1 cellular context compared by ENCODE assay signal in the genomic region with DNA sequence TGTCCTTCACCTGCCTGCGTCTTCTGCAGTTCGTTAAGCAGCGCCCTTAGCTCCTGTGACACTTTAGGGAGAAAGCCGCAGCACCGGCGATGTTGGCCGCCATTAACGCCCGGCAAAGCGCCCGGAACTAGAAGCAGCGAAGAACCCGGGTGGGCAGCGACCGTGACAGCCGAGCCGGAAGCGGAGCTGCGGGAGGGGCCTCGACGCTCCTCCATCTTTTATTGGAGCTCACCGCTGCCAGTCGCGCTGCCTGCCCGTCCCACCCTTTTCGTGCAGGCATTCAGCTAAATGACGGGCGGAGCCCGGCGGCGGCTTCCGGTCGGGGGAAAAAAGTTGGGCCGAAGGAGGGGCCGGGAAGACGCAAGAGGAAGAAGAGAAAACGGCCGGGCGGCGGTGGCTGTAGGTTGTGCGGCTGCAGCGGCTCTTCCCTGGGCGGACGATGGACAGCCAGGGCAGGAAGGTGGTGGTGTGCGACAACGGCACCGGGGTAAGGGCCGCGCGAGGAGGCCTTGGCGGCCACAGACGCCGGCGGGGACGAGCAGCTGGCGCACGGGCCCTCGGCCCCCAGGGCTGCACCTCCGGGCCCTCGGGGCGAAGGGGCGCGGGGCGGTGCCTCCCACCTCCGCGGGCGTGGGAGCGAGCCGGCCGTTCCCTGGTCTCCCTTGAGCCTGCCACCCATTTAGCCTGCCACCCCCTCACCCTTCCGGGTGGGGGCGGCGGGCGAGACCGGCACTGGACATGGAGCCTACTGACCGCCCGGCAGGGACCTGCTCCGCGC.
TF ChIP-seq lines count a peak whose summit lies in the region.

ACTR2 (plus strand) TSS at position 361 of the 778 bp plus-strand sequence; CDS start at position 440, 79 bp downstream.

TF ChIP-seq in HepG2, 621 proteins besides CTCF, POLR2A, EP300 and RAD21 (continued from another document and continues in another):
- TF ChIP-seq ZFAT (CRISPR knock-in tag; conservative IDR thresholded peaks at IDR 0.05) (0 out of 2 replicates have a peak, but pooled peaks have one; percentile 45), LCORL (IDR thresholded peaks at IDR 0.05) (no peak), LCORL (CRISPR knock-in tag; IDR thresholded peaks at IDR 0.05) (peak; percentile 58; the same call in 1 of the 2 replicates), SETDB1 (CRISPR knock-in tag; IDR thresholded peaks at IDR 0.05; ENCODE audit: borderline replicate concordance) (no peak), U2AF2 (IDR thresholded peaks at IDR 0.05; ENCODE audit: low read depth, low read length) (0 out of 2 replicates have a peak, but pooled peaks have one; percentile 10), ZNF720 (CRISPR knock-in tag; IDR thresholded peaks at IDR 0.05) (no peak), POLR2AphosphoS5 (IDR thresholded peaks at IDR 0.05; ENCODE audit: low read depth, low read length) (peak; percentile 96), NFIC (IDR thresholded peaks at IDR 0.05; ENCODE audit: low read length) (no peak), JUN (CRISPR knock-in tag; IDR thresholded peaks at IDR 0.05) (0 out of 2 replicates have a peak, but pooled peaks have one; percentile 14), ARHGAP35 (CRISPR knock-in tag; IDR thresholded peaks at IDR 0.05; ENCODE audit: borderline replicate concordance) (peak; percentile 51), ZNF276 (CRISPR knock-in tag; IDR thresholded peaks at IDR 0.05; ENCODE audit: low read depth) (no peak; the same call in 1 of the 2 replicates), ZNF616 (CRISPR knock-in tag; IDR thresholded peaks at IDR 0.05; ENCODE audit: low read depth) (0 out of 2 replicates have a peak, but pooled peaks have one; percentile 71), ZNF557 (CRISPR knock-in tag; IDR thresholded peaks at IDR 0.05) (0 out of 2 replicates have a peak, but pooled peaks have one; percentile 24), PHF5A (CRISPR knock-in tag; IDR thresholded peaks at IDR 0.05; ENCODE audit: low read depth, unreplicated experiment) (peak; percentile 42), IKZF1 (IDR thresholded peaks at IDR 0.05) (no peak), CEBPB (IDR thresholded peaks at IDR 0.05; ENCODE audit: borderline replicate concordance, low read depth, low read length) (no peak), HNRNPL (IDR thresholded peaks at IDR 0.05; ENCODE audit: low read depth, low read length) (peak; percentile 62), ZNF251 (CRISPR knock-in tag; IDR thresholded peaks at IDR 0.05) (no peak), TAF15 (IDR thresholded peaks at IDR 0.05; ENCODE audit: low read depth, low read length, poor library complexity, severe bottlenecking) (peak; percentile 57), SMAD1 (CRISPR knock-in tag; IDR thresholded peaks at IDR 0.05; ENCODE audit: borderline replicate concordance, low read depth) (no peak), SRF (IDR thresholded peaks at IDR 0.05; ENCODE audit: low read depth, low read length) (0 out of 2 replicates have a peak, but pooled peaks have one; percentile 1), ZNF605 (CRISPR knock-in tag; IDR thresholded peaks at IDR 0.05) (peak; percentile 53), FOXJ3 (CRISPR knock-in tag; IDR thresholded peaks at IDR 0.05; ENCODE audit: borderline replicate concordance) (peak; percentile 69; the same call in 1 of the 2 replicates), SP1 (IDR thresholded peaks at IDR 0.05) (no peak), SP1 (CRISPR knock-in tag; IDR thresholded peaks at IDR 0.05) (no peak; the same call in 1 of the 2 replicates), TRIM22 (IDR thresholded peaks at IDR 0.05) (no peak), SIN3B (IDR thresholded peaks at IDR 0.05; ENCODE audit: low read length) (no peak; the same call in 1 of the 2 replicates), TRIM24 (CRISPR knock-in tag; IDR thresholded peaks at IDR 0.05) (no peak), ZIK1 (CRISPR knock-in tag; IDR thresholded peaks at IDR 0.05; ENCODE audit: borderline replicate concordance, low read depth) (peak; percentile 78; the same call in 1 of the 2 replicates), MAX (IDR thresholded peaks at IDR 0.05) (peak; percentile 55; the same call in 1 of the 2 replicates), NFYC (CRISPR knock-in tag; IDR thresholded peaks at IDR 0.05) (peak; percentile 96), ZBTB3 (CRISPR knock-in tag; IDR thresholded peaks at IDR 0.05; ENCODE audit: borderline replicate concordance, low read depth) (peak; percentile 83; the same call in 1 of the 2 replicates), TBP (CRISPR knock-in tag; IDR thresholded peaks at IDR 0.05) (no peak), RBFOX2 (IDR thresholded peaks at IDR 0.05; ENCODE audit: low read depth, low read length) (peak; percentile 98), ZNF18 (CRISPR knock-in tag; IDR thresholded peaks at IDR 0.05; ENCODE audit: insufficient replicate concordance) (peak; percentile 95)
- TF ChIP-seq, protein P1, sequence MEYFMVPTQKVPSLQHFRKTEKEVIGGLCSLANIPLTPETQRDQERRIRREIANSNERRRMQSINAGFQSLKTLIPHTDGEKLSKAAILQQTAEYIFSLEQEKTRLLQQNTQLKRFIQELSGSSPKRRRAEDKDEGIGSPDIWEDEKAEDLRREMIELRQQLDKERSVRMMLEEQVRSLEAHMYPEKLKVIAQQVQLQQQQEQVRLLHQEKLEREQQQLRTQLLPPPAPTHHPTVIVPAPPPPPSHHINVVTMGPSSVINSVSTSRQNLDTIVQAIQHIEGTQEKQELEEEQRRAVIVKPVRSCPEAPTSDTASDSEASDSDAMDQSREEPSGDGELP (IDR thresholded peaks at IDR 0.05; ENCODE audit: borderline replicate concordance, low read depth): 0 out of 2 replicates have a peak, but pooled peaks have one; percentile 25
- TF ChIP-seq, protein P2, sequence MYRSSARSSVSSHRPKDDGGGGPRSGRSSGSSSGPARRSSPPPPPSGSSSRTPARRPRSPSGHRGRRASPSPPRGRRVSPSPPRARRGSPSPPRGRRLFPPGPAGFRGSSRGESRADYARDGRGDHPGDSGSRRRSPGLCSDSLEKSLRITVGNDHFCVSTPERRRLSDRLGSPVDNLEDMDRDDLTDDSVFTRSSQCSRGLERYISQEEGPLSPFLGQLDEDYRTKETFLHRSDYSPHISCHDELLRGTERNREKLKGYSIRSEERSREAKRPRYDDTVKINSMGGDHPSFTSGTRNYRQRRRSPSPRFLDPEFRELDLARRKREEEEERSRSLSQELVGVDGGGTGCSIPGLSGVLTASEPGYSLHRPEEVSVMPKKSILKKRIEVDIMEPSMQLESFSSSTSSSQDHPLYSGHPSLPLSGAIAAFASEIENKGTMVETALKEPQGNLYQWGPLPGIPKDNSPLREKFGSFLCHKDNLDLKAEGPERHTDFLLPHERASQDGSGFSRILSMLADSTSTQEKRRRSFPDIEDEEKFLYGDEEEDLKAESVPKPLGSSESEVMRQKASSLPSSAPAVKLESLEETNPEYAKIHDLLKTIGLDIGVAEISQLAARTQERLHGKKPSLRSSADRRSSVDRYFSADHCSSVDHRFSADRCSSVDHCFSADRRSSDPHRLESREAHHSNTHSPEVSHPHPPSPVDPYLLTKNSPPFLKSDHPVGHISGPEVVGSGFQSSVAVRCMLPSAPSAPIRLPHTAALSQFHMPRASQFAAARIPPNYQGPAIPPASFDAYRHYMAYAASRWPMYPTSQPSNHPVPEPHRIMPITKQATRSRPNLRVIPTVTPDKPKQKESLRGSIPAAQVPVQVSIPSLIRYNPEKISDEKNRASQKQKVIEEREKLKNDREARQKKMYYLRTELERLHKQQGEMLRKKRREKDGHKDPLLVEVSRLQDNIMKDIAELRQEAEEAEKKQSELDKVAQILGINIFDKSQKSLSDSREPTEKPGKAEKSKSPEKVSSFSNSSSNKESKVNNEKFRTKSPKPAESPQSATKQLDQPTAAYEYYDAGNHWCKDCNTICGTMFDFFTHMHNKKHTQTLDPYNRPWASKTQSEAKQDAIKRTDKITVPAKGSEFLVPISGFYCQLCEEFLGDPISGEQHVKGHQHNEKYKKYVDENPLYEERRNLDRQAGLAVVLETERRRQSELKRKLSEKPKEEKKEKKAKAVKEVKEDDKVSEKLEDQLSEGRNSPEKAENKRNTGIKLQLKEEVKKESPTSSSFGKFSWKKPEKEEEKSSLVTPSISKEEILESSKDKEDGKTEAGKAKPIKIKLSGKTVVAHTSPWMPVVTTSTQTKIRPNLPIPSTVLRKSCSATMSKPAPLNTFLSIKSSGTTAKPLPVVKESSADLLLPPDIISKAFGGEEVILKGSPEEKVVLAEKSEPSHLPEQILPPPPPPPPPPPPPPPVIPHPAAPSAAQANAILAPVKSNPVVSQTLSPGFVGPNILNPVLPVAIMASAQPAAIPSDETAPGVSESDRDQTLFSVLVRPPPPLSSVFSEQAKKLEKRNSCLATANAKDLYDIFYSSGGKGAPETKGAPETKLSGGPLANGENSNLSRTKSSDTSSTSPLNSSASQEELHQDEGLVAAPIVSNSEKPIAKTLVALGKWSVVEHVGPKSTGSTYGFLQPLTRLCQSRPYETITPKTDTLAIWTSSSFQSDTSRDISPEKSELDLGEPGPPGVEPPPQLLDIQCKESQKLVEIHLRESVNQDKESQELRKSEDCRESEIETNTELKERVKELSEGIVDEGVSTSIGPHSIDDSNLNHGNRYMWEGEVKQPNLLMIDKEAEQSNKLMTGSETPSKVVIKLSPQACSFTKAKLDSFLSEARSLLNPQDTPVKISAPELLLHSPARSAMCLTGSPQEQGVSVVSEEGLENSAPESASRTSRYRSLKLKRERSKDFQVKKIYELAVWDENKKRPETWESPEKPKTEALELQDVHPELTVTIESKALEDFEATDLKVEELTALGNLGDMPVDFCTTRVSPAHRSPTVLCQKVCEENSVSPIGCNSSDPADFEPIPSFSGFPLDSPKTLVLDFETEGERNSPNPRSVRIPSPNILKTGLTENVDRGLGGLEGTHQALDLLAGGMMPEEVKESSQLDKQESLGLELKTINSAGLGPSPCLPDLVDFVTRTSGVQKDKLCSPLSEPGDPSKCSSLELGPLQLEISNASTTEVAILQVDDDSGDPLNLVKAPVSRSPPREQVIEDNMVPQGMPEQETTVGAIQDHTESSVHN (CRISPR knock-in tag; IDR thresholded peaks at IDR 0.05): no peak
- TF ChIP-seq, protein P3, sequence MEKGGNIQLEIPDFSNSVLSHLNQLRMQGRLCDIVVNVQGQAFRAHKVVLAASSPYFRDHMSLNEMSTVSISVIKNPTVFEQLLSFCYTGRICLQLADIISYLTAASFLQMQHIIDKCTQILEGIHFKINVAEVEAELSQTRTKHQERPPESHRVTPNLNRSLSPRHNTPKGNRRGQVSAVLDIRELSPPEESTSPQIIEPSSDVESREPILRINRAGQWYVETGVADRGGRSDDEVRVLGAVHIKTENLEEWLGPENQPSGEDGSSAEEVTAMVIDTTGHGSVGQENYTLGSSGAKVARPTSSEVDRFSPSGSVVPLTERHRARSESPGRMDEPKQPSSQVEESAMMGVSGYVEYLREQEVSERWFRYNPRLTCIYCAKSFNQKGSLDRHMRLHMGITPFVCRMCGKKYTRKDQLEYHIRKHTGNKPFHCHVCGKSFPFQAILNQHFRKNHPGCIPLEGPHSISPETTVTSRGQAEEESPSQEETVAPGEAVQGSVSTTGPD (CRISPR knock-in tag; IDR thresholded peaks at IDR 0.05): no peak
